1 cellular context compared by ENCODE assay signal in the genomic region with DNA sequence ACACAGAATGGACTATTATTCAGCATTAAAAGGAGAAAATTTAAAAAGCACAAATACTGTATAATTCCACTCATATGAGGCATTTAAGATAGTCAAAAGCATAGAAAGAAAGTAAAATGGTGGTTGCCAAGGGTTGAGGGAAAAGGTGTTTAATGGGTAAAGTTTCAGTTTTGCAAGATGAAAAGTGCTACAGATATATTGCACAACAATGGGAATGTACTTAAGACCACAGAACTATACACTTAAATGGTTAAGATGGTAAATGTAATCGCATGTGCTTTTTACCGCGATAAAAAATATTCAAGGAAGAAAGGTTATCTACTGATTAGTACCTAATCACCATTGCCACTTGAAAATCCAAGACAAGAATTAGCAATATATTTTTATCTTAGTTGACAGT.
TF ChIP-seq lines count a peak whose summit lies in the region.

No MANE protein-coding gene starts in this region.

TF ChIP-seq in K562, 482 proteins besides CTCF, POLR2A, EP300 and RAD21 (continued from another document):
- TF ChIP-seq, protein P1, sequence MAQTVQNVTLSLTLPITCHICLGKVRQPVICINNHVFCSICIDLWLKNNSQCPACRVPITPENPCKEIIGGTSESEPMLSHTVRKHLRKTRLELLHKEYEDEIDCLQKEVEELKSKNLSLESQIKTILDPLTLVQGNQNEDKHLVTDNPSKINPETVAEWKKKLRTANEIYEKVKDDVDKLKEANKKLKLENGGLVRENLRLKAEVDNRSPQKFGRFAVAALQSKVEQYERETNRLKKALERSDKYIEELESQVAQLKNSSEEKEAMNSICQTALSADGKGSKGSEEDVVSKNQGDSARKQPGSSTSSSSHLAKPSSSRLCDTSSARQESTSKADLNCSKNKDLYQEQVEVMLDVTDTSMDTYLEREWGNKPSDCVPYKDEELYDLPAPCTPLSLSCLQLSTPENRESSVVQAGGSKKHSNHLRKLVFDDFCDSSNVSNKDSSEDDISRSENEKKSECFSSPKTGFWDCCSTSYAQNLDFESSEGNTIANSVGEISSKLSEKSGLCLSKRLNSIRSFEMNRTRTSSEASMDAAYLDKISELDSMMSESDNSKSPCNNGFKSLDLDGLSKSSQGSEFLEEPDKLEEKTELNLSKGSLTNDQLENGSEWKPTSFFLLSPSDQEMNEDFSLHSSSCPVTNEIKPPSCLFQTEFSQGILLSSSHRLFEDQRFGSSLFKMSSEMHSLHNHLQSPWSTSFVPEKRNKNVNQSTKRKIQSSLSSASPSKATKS (CRISPR knock-in tag; IDR thresholded peaks at IDR 0.05) = no peak
TF ChIP-seq in K562: peak in this region for 2.
